In the genomic region with DNA sequence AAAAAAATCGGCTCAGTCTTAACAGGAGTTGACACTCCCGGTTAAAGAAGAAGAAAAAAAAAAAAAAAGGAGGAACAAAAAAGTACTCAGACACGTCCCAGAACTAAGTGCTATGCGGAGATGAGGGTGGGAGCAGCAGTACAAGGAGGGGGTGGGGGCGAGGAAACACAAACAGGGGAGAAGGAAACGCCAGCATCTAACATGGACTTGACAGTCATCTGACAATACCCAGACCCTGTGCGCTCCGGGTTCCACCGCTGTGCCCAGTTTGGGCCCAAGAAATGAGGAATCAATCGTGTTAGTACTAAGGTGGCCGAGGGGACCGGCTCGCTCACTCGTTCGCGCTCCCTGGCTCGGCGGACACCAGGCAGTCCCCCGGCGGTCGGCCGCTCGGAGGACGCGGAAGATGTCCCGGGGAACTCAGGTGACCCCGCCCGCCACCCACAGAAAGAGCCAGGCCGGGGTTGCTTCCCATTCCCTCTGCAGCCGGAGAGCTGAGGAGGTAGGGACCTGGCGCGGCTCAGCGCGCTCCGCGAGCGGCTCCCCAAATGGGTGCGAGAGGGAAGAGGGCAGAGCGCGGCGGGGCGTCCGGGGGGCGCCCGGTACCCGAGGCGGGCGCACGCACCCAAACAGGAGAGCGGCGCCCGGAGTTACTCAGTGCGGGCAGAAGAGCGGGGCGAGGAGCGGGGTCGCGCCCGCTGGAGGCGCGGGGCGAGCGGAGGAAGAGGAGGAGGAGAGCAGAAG, we compare ENCODE assay signal across 8 cellular contexts. TPM values are rescaled to one million over a fixed set of nuclear protein-coding genes. Genes with fewer than 3 reads are reported as not detected.
A peak's percentile ranks its signal among the peaks of the same experiment; 100 is the strongest.
DNase-seq lines count a peak whose midpoint lies in the region; ATAC-seq lines count a peak whose summit lies in the region.

No MANE protein-coding gene starts in this region.

- intact Hi-C loops in activated CD4-positive, alpha-beta T cell treated with anti-CD3 and anti-CD28 coated beads for 36 hours (cut with DNase I, micrococcal nuclease), result loop anchor here in 1 of 2 experiments (1.0 kb wide), 1 partner anchor 8 kb away; no protein-coding TSS in a partner anchor

- H3K4me1 Mint-ChIP-seq in activated CD4-positive, alpha-beta T cell treated with anti-CD3 and anti-CD28 coated beads for 36 hours, result peaks cover 25% of the 10 kb centered on the region
- H3K4me1 Mint-ChIP-seq in activated naive CD8-positive, alpha-beta T cell treated with anti-CD3 and anti-CD28 coated beads for 36 hours, result peaks cover 18% of the 10 kb centered on the region

- POLR2A ChIA-PET in activated CD4-positive, alpha-beta T cell treated with anti-CD3 and anti-CD28 coated beads for 36 hours (lab: Charles Lee), result no interaction called here

- peak overlapping the region; percentile 70 for H3K4me3 Mint-ChIP-seq in activated CD4-positive, alpha-beta T cell treated with anti-CD3 and anti-CD28 coated beads for 36 hours
- H3K4me3 Mint-ChIP-seq in activated naive CD8-positive, alpha-beta T cell treated with anti-CD3 and anti-CD28 coated beads for 36 hours, result peak overlapping the region; percentile 73

- peaks cover 43% of the 10 kb centered on the region for H3K27me3 Mint-ChIP-seq in activated CD4-positive, alpha-beta T cell treated with anti-CD3 and anti-CD28 coated beads for 36 hours
- H3K27me3 Mint-ChIP-seq in activated naive CD8-positive, alpha-beta T cell treated with anti-CD3 and anti-CD28 coated beads for 36 hours, result peaks cover 72% of the 10 kb centered on the region

- peaks cover 15% of the 10 kb centered on the region for H3K4me1 ChIP-seq in iPS-15b (ENCODE audit: control insufficient read depth, insufficient read depth, low read length)

- CTCF ChIA-PET in activated CD4-positive, alpha-beta T cell treated with anti-CD3 and anti-CD28 coated beads for 36 hours (lab: Charles Lee), result interaction anchor here (0.7 kb wide), 1 partner anchor 1518 kb away, joined by 3 read pairs; no protein-coding TSS in a partner anchor

- peaks cover 67% of the 10 kb centered on the region for H3K27me3 ChIP-seq in iPS-15b (ENCODE audit: control insufficient read depth, insufficient read depth, low read length)

- peak overlapping the region; percentile 68 for H3K4me3 ChIP-seq in iPS-15b (ENCODE audit: low read depth, low read length)

- peak; percentile 24 for ATAC-seq in activated CD4-positive, alpha-beta T cell treated with anti-CD3 and anti-CD28 coated beads for 36 hours
- ATAC-seq in HG02938 (IDR thresholded peaks at IDR 0.05; ENCODE audit: unreplicated experiment) (no peak), HG02588 (IDR thresholded peaks at IDR 0.05; ENCODE audit: unreplicated experiment) (no peak)

- no peak overlapping the region for H3K27ac Mint-ChIP-seq in activated CD4-positive, alpha-beta T cell treated with anti-CD3 and anti-CD28 coated beads for 36 hours
- no peak overlapping the region for H3K27ac Mint-ChIP-seq in activated naive CD8-positive, alpha-beta T cell treated with anti-CD3 and anti-CD28 coated beads for 36 hours

- DNase-seq in activated CD4-positive, alpha-beta T cell treated with anti-CD3 and anti-CD28 coated beads for 36 hours, result no peak
- DNase-seq in activated CD4-positive, alpha-beta T cell treated with anti-CD3 and anti-CD28 coated beads for 4 hours, result no peak
- DNase-seq in activated naive CD8-positive, alpha-beta T cell treated with anti-CD3 and anti-CD28 coated beads for 36 hours, result no peak
- peak; percentile 12 for DNase-seq in stimulated activated naive CD4-positive, alpha-beta T cell treated with Interleukin-2 at 50 U/mL for 16 hours (lab: John Stamatoyannopoulos, UW)
- DNase-seq in cortex of kidney (lab: John Stamatoyannopoulos, UW), result no peak

- no peaks in the 10 kb centered on the region for H3K9me3 ChIP-seq in iPS-15b (ENCODE audit: control insufficient read depth, insufficient read depth, low read length)

- H3K9ac ChIP-seq in iPS-15b (ENCODE audit: low read depth, low read length), result no peak overlapping the region

- no peaks in the 10 kb centered on the region for H3K36me3 Mint-ChIP-seq in activated CD4-positive, alpha-beta T cell treated with anti-CD3 and anti-CD28 coated beads for 36 hours (ENCODE audit: low read depth)
- H3K36me3 Mint-ChIP-seq in activated naive CD8-positive, alpha-beta T cell treated with anti-CD3 and anti-CD28 coated beads for 36 hours, result no peaks in the 10 kb centered on the region

- H3K36me3 ChIP-seq in iPS-15b (ENCODE audit: control insufficient read depth, insufficient read depth, low read length), result no peaks in the 10 kb centered on the region

- H3K9me3 Mint-ChIP-seq in activated CD4-positive, alpha-beta T cell treated with anti-CD3 and anti-CD28 coated beads for 36 hours (ENCODE audit: low read depth), result no peaks in the 10 kb centered on the region
- no peaks in the 10 kb centered on the region for H3K9me3 Mint-ChIP-seq in activated naive CD8-positive, alpha-beta T cell treated with anti-CD3 and anti-CD28 coated beads for 36 hours

RNA-seq across cellular contexts. Expression of a gene that starts 0.6 kb away (rescaled TPM):
- 1 to 10 TPM in 1 of 2 experiments, under 1 TPM in 1; 0.85 to 1.6 TPM for total RNA-seq in activated CD4-positive, alpha-beta T cell treated with anti-CD3 and anti-CD28 coated beads for 36 hours
- total RNA-seq in activated naive CD8-positive, alpha-beta T cell treated with anti-CD3 and anti-CD28 coated beads for 36 hours, result under 1 TPM; 0.06 TPM
